14 cellular contexts compared by ENCODE assay signal in the genomic region with DNA sequence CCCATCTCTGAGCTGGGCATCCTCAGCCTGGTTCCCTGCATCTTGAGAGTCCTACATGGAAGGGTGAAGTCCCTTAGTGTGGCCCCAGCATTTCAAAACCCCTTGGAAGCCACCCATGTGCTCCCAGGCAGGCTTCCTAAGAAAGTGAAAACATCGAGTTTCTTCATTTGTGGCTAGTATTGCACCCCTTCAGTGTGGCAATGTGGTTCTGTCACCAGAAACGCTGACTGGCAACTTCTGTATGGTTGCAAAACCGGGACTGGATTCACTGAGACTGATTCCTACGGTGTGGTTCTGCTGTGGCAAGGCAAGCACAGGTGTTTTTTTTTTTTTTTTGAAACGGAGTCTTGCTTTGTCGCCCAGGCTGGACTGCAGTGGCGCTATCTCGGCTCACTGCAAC. TPM values are rescaled to one million over a fixed set of nuclear protein-coding genes. Genes with fewer than 3 reads are reported as not detected.
DNase-seq lines count a peak whose midpoint lies in the region; ATAC-seq and TF ChIP-seq lines count a peak whose summit lies in the region.
"Had no signal": no experiment of that assay in that cellular context is flagged by ENCODE, and none has a peak within 500 bp of the region (broad histone marks: within the 10 kb centered on the region; RNA-seq: fewer than 3 reads in every experiment).

No MANE protein-coding gene starts in this region.

- H3K27ac ChIP-seq in breast epithelium (no peak overlapping the region), liver (ENCODE audit: low read depth in 1 of 2, low read length in 2 of 2) (peak overlapping the region in 1 of 2 donors; percentile 36), tibial artery (no peak overlapping the region)
- H3K27ac ChIP-seq: PC-9 had no signal

- ATAC-seq in activated B cell treated with CpG ODN at 0.5 μM for 24 hours (ENCODE audit: low read depth), result peak; percentile 18

- TF ChIP-seq CTCF in MCF 10A (IDR thresholded peaks at IDR 0.05; ENCODE audit: unreplicated experiment) (no peak), breast epithelium (IDR thresholded peaks at IDR 0.05) (no peak), activated B cell treated with CpG ODN at 0.5 μM for 24 hours (IDR thresholded peaks at IDR 0.05) (no peak), liver (IDR thresholded peaks at IDR 0.05; ENCODE audit: low read depth, low read length, missing input control) (no peak), tibial artery (IDR thresholded peaks at IDR 0.05) (no peak)

- peak in 1 of 2 donors; percentile 36 for TF ChIP-seq RAD21 in liver (IDR thresholded peaks at IDR 0.05)

- H3K9me3 ChIP-seq in breast epithelium (no peaks in the 10 kb centered on the region), liver (ENCODE audit: control insufficient read depth in 4 of 4, low read length in 3 of 4) (no peaks in the 10 kb centered on the region), tibial artery (no peaks in the 10 kb centered on the region)

- H3K27me3 Mint-ChIP-seq in MCF 10A (ENCODE audit: insufficient read depth, unreplicated experiment), result no peaks in the 10 kb centered on the region
- no peaks in the 10 kb centered on the region for H3K27me3 Mint-ChIP-seq in activated B cell treated with CpG ODN at 0.5 μM for 24 hours

- H3K27me3 ChIP-seq in breast epithelium, result no peaks in the 10 kb centered on the region
- no peaks in the 10 kb centered on the region for H3K27me3 ChIP-seq in liver (ENCODE audit: control insufficient read depth in 4 of 4, insufficient read depth in 4 of 4, low read length in 3 of 4)
- H3K27me3 ChIP-seq in tibial artery, result no peaks in the 10 kb centered on the region

- H3K36me3 ChIP-seq in breast epithelium, result no peaks in the 10 kb centered on the region
- H3K36me3 ChIP-seq in liver (ENCODE audit: control insufficient read depth in 4 of 4, insufficient read depth in 3 of 4, low read depth in 1 of 4, low read length in 3 of 4), result no peaks in the 10 kb centered on the region
- H3K36me3 ChIP-seq in tibial artery, result no peaks in the 10 kb centered on the region

- POLR2A ChIA-PET in MCF 10A (lab: Yijun Ruan, JAX) (interaction anchor here (0.6 to 1.7 kb wide), 2 partner anchors 10 to 16 kb away, joined by 3 to 8 read pairs; no protein-coding TSS in a partner anchor), activated B cell treated with CpG ODN at 0.5 μM for 24 hours (lab: Charles Lee) (interaction anchor here (0.7 to 1.2 kb wide), 3 partner anchors 18 to 85 kb away, joined by 4 to 5 read pairs (median 5); a partner anchor contains a TSS)

- H3K4me3 Mint-ChIP-seq in MCF 10A (ENCODE audit: unreplicated experiment), result no peak overlapping the region
- H3K4me3 Mint-ChIP-seq in activated B cell treated with CpG ODN at 0.5 μM for 24 hours, result no peak overlapping the region
- H3K4me3 Mint-ChIP-seq: nephron had no signal

- no peak for TF ChIP-seq POLR2A in breast epithelium (IDR thresholded peaks at IDR 0.05)

- CTCF ChIA-PET in MCF 10A (lab: Yijun Ruan, JAX) (no interaction called here), activated B cell treated with CpG ODN at 0.5 μM for 24 hours (lab: Charles Lee) (no interaction called here)

- intact Hi-C loops in MCF 10A (cut with micrococcal nuclease), result no loop called here
- intact Hi-C loops in breast epithelium (cut with DNase I; ENCODE audit: low total_unique reads), result no loop called here
- intact Hi-C loops in activated B cell treated with CpG ODN at 0.5 μM for 24 hours (cut with micrococcal nuclease), result no loop called here
- intact Hi-C loops in tibial artery (cut with DNase I; ENCODE audit: low total_unique reads), result no loop called here

- BruUV-seq in MCF 10A (replicated peaks; lab: Mats Ljungman, UMichigan), result no TSS peak

- 65% methylated on average over 8 of the region's 8 CpGs for WGBS in liver

- H3K4me3 ChIP-seq in breast epithelium (no peak overlapping the region), liver (ENCODE audit: low read depth in 1 of 3, low read length in 3 of 3) (no peak overlapping the region), tibial artery (no peak overlapping the region)
- H3K4me3 ChIP-seq: PC-9, smooth muscle cell had no signal

- H3K9ac ChIP-seq in liver (ENCODE audit: low read depth in 1 of 2, low read length in 2 of 2), result no peak overlapping the region

- H3K4me1 ChIP-seq in breast epithelium, result no peaks in the 10 kb centered on the region
- H3K4me1 ChIP-seq in liver (ENCODE audit: control insufficient read depth in 4 of 4, insufficient read depth in 4 of 4, low read length in 3 of 4), result no peaks in the 10 kb centered on the region
- H3K4me1 ChIP-seq in tibial artery, result peaks cover 0 to 34% (median 15%) of the 10 kb centered on the region in 4 donors

- H3K27ac Mint-ChIP-seq in MCF 10A (ENCODE audit: low read depth, unreplicated experiment) (no peak overlapping the region), activated B cell treated with CpG ODN at 0.5 μM for 24 hours (no peak overlapping the region)
- H3K27ac Mint-ChIP-seq: activated naive CD4-positive, alpha-beta T cell treated with anti-CD3 and anti-CD28 coated beads, Interleukin-2, amount 50 U/mL, for 72 hours; nephron had no signal

- peak; percentile 94 for DNase-seq in MCF 10A (ENCODE audit: unreplicated experiment)
- DNase-seq in breast epithelium (ENCODE audit: low spot score in 2 of 2), result no peak
- DNase-seq in activated B cell treated with CpG ODN at 0.5 μM for 24 hours, result no peak
- peak; percentile 55 to 69 for DNase-seq in tibial artery
- no peak for DNase-seq in NCI-H187 (lab: John Stamatoyannopoulos, UW)
- no peak for DNase-seq in RKO (ENCODE audit: low spot score)
- no peak for DNase-seq in DMS 273 (lab: John Stamatoyannopoulos, UW; ENCODE audit: unreplicated experiment)
- DNase-seq: NCI-H1930, PC-9, T-helper 9 cell had no signal

- H3K4me1 Mint-ChIP-seq in MCF 10A (ENCODE audit: insufficient read depth, unreplicated experiment) (peaks cover 25% of the 10 kb centered on the region), activated B cell treated with CpG ODN at 0.5 μM for 24 hours (peaks cover 55% of the 10 kb centered on the region)

- H3K36me3 Mint-ChIP-seq in MCF 10A (ENCODE audit: insufficient read depth, unreplicated experiment) (no peaks in the 10 kb centered on the region), activated B cell treated with CpG ODN at 0.5 μM for 24 hours (ENCODE audit: low read depth) (no peaks in the 10 kb centered on the region)
- H3K36me3 Mint-ChIP-seq: activated naive CD4-positive, alpha-beta T cell treated with anti-CD3 and anti-CD28 coated beads, Interleukin-2, amount 50 U/mL, for 72 hours had no signal

- H3K9me3 Mint-ChIP-seq in MCF 10A (ENCODE audit: unreplicated experiment) (no peaks in the 10 kb centered on the region), activated B cell treated with CpG ODN at 0.5 μM for 24 hours (no peaks in the 10 kb centered on the region)
- H3K9me3 Mint-ChIP-seq: activated naive CD4-positive, alpha-beta T cell treated with anti-CD3 and anti-CD28 coated beads, Interleukin-2, amount 50 U/mL, for 72 hours; nephron had no signal

TF ChIP-seq in liver, 16 proteins besides CTCF, POLR2A, EP300 and RAD21:
- no peak for TF ChIP-seq HNF4G (IDR thresholded peaks at IDR 0.05)
- TF ChIP-seq, protein P1, sequence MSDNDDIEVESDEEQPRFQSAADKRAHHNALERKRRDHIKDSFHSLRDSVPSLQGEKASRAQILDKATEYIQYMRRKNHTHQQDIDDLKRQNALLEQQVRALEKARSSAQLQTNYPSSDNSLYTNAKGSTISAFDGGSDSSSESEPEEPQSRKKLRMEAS (IDR thresholded peaks at IDR 0.05), result peak; percentile 30
- TF ChIP-seq YY1 (IDR thresholded peaks at IDR 0.05), result no peak
- no peak for TF ChIP-seq GABPA (IDR thresholded peaks at IDR 0.05 in 1 of 2, conservative IDR thresholded peaks at IDR 0.05 in 1 of 2)
- TF ChIP-seq RXRA (IDR thresholded peaks at IDR 0.05), result peak in 1 of 2 donors; percentile 40
- peak; percentile 20 to 23 for TF ChIP-seq HNF4A (conservative IDR thresholded peaks at IDR 0.05)
- TF ChIP-seq FOXA2 (IDR thresholded peaks at IDR 0.05), result no peak
- TF ChIP-seq, protein P2, sequence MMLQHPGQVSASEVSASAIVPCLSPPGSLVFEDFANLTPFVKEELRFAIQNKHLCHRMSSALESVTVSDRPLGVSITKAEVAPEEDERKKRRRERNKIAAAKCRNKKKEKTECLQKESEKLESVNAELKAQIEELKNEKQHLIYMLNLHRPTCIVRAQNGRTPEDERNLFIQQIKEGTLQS (IDR thresholded peaks at IDR 0.05), result peak; percentile 32
- TF ChIP-seq EGR1 (IDR thresholded peaks at IDR 0.05; ENCODE audit: low read depth in 2 of 2), result no peak
- peak; percentile 39 for TF ChIP-seq SP1 (IDR thresholded peaks at IDR 0.05)

RNA-seq across cellular contexts. Expression of a gene that starts 9.0 kb away (rescaled TPM):
- 77.0 and 87.7 TPM in 2 replicates for total RNA-seq in MCF 10A (2022)
- 10 to 100 TPM; 61.6 to 76.7 (median 70.8) TPM for total RNA-seq in breast epithelium
- total RNA-seq in activated B cell treated with CpG ODN at 0.5 μM for 24 hours, result 66.8 and 71.1 TPM in 2 replicates
- 10 to 100 TPM; 23.2 to 24.3 TPM for total RNA-seq in liver
- 10 to 100 TPM; 23.0 to 23.7 TPM for polyA plus RNA-seq in liver

Comparison
In these comparisons a context has a peak if more than half of its experiments do, and no peak if none do; other contexts are left out.
1. DNase-seq: peak in MCF 10A (single experiment) and tibial artery (2 of 2); none in breast epithelium (0 of 2), activated B cell treated with CpG ODN at 0.5 μM for 24 hours (single experiment), NCI-H187 (0 of 2), RKO (single experiment) and DMS 273 (single experiment).